20 cellular contexts compared by ENCODE assay signal in genomic region chr4:32985256-32985655, GRCh38.
DNase-seq lines count a peak whose midpoint lies in the region; ATAC-seq and TF ChIP-seq lines count a peak whose summit lies in the region.
"Had no signal": no experiment of that assay in that cellular context is flagged by ENCODE, and none has a peak within 500 bp of the region (broad histone marks: within the 10 kb centered on the region; RNA-seq: fewer than 3 reads in every experiment).

No MANE protein-coding gene starts in this region.

- no peak overlapping the region for H2BK12ac ChIP-seq in neuronal stem cell (ENCODE audit: low read length)

- H3K4me1 ChIP-seq in mesendoderm (ENCODE audit: control insufficient read depth, low read depth, low read length) (no peaks in the 10 kb centered on the region), neuronal stem cell (ENCODE audit: control insufficient read depth in 2 of 2, insufficient read depth in 1 of 2, low read depth in 1 of 2, low read length in 2 of 2) (no peaks in the 10 kb centered on the region)
- H3K4me1 ChIP-seq: ascending aorta, parathyroid adenoma had no signal

- no peak overlapping the region for H3K4me2 ChIP-seq in mesendoderm (ENCODE audit: low read length)
- H3K4me2 ChIP-seq in neuronal stem cell (ENCODE audit: insufficient read depth, low read length, poor library complexity, severe bottlenecking) = no peak overlapping the region

- H2AK5ac ChIP-seq in mesendoderm (ENCODE audit: low read length) = no peak overlapping the region
- H2AK5ac ChIP-seq in neuronal stem cell (ENCODE audit: low read depth, low read length) = no peak overlapping the region

- H2BK5ac ChIP-seq in mesendoderm (ENCODE audit: low read length) (no peak overlapping the region), neuronal stem cell (ENCODE audit: low read length) (no peak overlapping the region)

- H2AFZ ChIP-seq in neuronal stem cell (ENCODE audit: low read length) = no peak overlapping the region
- H2AFZ ChIP-seq: parathyroid adenoma had no signal

- H4K5ac ChIP-seq in mesendoderm (ENCODE audit: low read length) = no peak overlapping the region

- H3K27me3 ChIP-seq in mesendoderm (ENCODE audit: insufficient read depth, low read length, poor library complexity) (no peaks in the 10 kb centered on the region), neuronal stem cell (ENCODE audit: control insufficient read depth in 3 of 3, insufficient read depth in 3 of 3, low read depth in 1 of 3, low read length in 3 of 3) (no peaks in the 10 kb centered on the region)
- H3K27me3 ChIP-seq: ascending aorta, MG63 had no signal

- H4K8ac ChIP-seq in mesendoderm (ENCODE audit: low read depth, low read length) (no peak overlapping the region), neuronal stem cell (ENCODE audit: low read depth, low read length) (no peak overlapping the region)

- no peak overlapping the region for H3K14ac ChIP-seq in neuronal stem cell (ENCODE audit: low read length)

- H3K79me1 ChIP-seq in mesendoderm (ENCODE audit: low read length) = no peaks in the 10 kb centered on the region
- H3K79me1 ChIP-seq in neuronal stem cell (ENCODE audit: low read depth, low read length) = no peaks in the 10 kb centered on the region

- H3K4me3 ChIP-seq in choroid plexus epithelial cell (ENCODE audit: low read depth, low read length) (no peak overlapping the region), mesendoderm (ENCODE audit: low read length) (no peak overlapping the region), neuronal stem cell (ENCODE audit: low read length in 2 of 2) (no peak overlapping the region)
- H3K4me3 ChIP-seq: ascending aorta, lung, MG63 had no signal

- no peak for TF ChIP-seq CTCF in choroid plexus epithelial cell (conservative IDR thresholded peaks at IDR 0.05; ENCODE audit: low read depth, low read length)

- no peaks in the 10 kb centered on the region for H3K36me3 ChIP-seq in mesendoderm (ENCODE audit: control insufficient read depth, insufficient read depth, low read length)
- no peaks in the 10 kb centered on the region for H3K36me3 ChIP-seq in neuronal stem cell (replicated peaks in 1 of 2; ENCODE audit: control insufficient read depth in 2 of 2, insufficient read depth in 2 of 2, low read length in 2 of 2)
- H3K36me3 ChIP-seq: ascending aorta, MG63 had no signal

- no peak overlapping the region for H3K23ac ChIP-seq in mesendoderm (ENCODE audit: low read length)
- H3K23ac ChIP-seq in neuronal stem cell (ENCODE audit: low read depth, low read length, poor library complexity) = no peak overlapping the region

- DNase-seq in EL (peak; percentile 0), NCI-H524 treated with DMSO at 0.1 percent for 48 hours (lab: John Stamatoyannopoulos, UW) (peak; percentile 67), choroid plexus epithelial cell (ENCODE audit: low read depth) (peak; percentile 64), mesendoderm (peak; percentile 41), NCI-H774 (lab: John Stamatoyannopoulos, UW) (no peak), neuronal stem cell (ENCODE audit: low spot score) (no peak)
- DNase-seq: activated CD4-positive, alpha-beta T cell treated with anti-CD3 and anti-CD28 coated beads, Interleukin-2, amount 50 U/mL, for 1 hour; AML-193; COR-L47; glutamatergic neuron; MG63; naive B cell; NCI-H1694; stimulated activated CD4-positive, alpha-beta T cell treated with anti-CD3 and anti-CD28 coated beads, Interleukin-4, amount 100 ng/mL, for 1 hour had no signal

- H3K27ac ChIP-seq in mesendoderm (ENCODE audit: low read depth, low read length) = no peak overlapping the region
- no peak overlapping the region for H3K27ac ChIP-seq in neuronal stem cell (replicated peaks; ENCODE audit: low read length)
- H3K27ac ChIP-seq: ascending aorta, epithelial cell of prostate, parathyroid adenoma had no signal

- no peak overlapping the region for H2BK120ac ChIP-seq in mesendoderm (ENCODE audit: low read depth, low read length)
- H2BK120ac ChIP-seq in neuronal stem cell (ENCODE audit: low read depth, low read length) = no peak overlapping the region

- H3K18ac ChIP-seq in mesendoderm (ENCODE audit: low read length) (no peak overlapping the region), neuronal stem cell (ENCODE audit: low read length) (no peak overlapping the region)

- H3K4ac ChIP-seq in mesendoderm (ENCODE audit: low read depth, low read length) = no peak overlapping the region
- no peak overlapping the region for H3K4ac ChIP-seq in neuronal stem cell (ENCODE audit: low read length)

- no peaks in the 10 kb centered on the region for H3K9me3 ChIP-seq in neuronal stem cell (replicated peaks in 1 of 2; ENCODE audit: control insufficient read depth in 2 of 2, insufficient read depth in 1 of 2, low read depth in 1 of 2, low read length in 2 of 2)
- H3K9me3 ChIP-seq: ascending aorta, MG63 had no signal

- H3K9ac ChIP-seq in mesendoderm (ENCODE audit: low read length) (no peak overlapping the region), neuronal stem cell (ENCODE audit: low read depth, low read length, poor library complexity) (no peak overlapping the region)
- H3K9ac ChIP-seq: parathyroid adenoma had no signal

- no peaks in the 10 kb centered on the region for H3K79me2 ChIP-seq in mesendoderm (ENCODE audit: control insufficient read depth, insufficient read depth, low read length)
- H3K79me2 ChIP-seq: parathyroid adenoma had no signal

- no peak overlapping the region for H3K56ac ChIP-seq in mesendoderm (ENCODE audit: low read length)

- H2BK15ac ChIP-seq in mesendoderm (replicated peaks; ENCODE audit: low read depth) (no peak overlapping the region), neuronal stem cell (ENCODE audit: low read length) (no peak overlapping the region)

- no peak overlapping the region for H4K91ac ChIP-seq in neuronal stem cell (ENCODE audit: low read depth, low read length, poor library complexity)

- ATAC-seq in GM18502 (IDR thresholded peaks at IDR 0.05; ENCODE audit: poor library complexity, unreplicated experiment) (no peak), GM18858 (IDR thresholded peaks at IDR 0.05; ENCODE audit: unreplicated experiment) (no peak)

Comparison
In these comparisons a context has a peak if more than half of its experiments do, and no peak if none do; other contexts are left out.
1. DNase-seq: peak in EL (single experiment), NCI-H524 treated with DMSO at 0.1 percent for 48 hours (single experiment), choroid plexus epithelial cell (single experiment) and mesendoderm (single experiment); none in NCI-H774 (single experiment) and neuronal stem cell (single experiment).